ENCODE assay signal across 23 cellular contexts in the genomic region with DNA sequence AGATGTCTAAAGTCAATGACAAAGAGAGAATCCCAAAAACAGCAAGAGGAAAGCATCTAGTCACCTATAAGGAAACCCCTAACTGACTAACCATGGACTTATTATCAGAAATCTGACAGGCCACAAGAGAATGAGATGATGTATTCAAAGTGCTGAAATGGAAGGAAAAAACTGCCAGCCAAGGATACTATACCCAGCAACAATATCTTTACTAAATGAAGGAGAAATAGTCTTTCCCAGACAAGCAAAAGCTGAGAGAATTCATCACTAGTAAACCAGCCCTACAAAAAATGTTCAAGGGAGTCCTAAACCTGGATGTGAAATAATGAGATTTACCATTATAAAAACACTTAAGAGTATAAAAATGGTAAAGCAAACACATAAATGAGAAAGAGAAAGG.
DNase-seq lines count a peak whose midpoint lies in the region; ATAC-seq and TF ChIP-seq lines count a peak whose summit lies in the region.
"Had no signal": no experiment of that assay in that cellular context is flagged by ENCODE, and none has a peak within 500 bp of the region (broad histone marks: within the 10 kb centered on the region; RNA-seq: fewer than 3 reads in every experiment).

No MANE protein-coding gene starts in this region.

- no peak overlapping the region for H3K4me3 ChIP-seq in HEK293 (ENCODE audit: low read depth, low read length)
- peak overlapping the region; percentile 54 for H3K4me3 ChIP-seq in endodermal cell (ENCODE audit: low read length)
- H3K4me3 ChIP-seq: A549; BLaER1 treated with 17β-estradiol and CSF1 and Interleukin-3, amounts not matched to agents 10 nM and 100 nM; GM12878 had no signal

- H3K9me3 ChIP-seq in HEK293 (ENCODE audit: control insufficient read depth, insufficient read depth, low read depth, low read length) (no peaks in the 10 kb centered on the region), endodermal cell (ENCODE audit: control insufficient read depth, low read length) (peaks cover 37% of the 10 kb centered on the region)
- H3K9me3 ChIP-seq: A549 had no signal

- no peaks in the 10 kb centered on the region for H3K27me3 Mint-ChIP-seq in endodermal cell (ENCODE audit: insufficient read depth)
- H3K27me3 Mint-ChIP-seq: B cell; CD4-positive, alpha-beta T cell had no signal

- H3K27me3 ChIP-seq in endodermal cell (ENCODE audit: control insufficient read depth, insufficient read depth, low read length, poor library complexity, severe bottlenecking) = no peaks in the 10 kb centered on the region
- H3K27me3 ChIP-seq: BLaER1 treated with 17β-estradiol and CSF1 and Interleukin-3, amounts not matched to agents 10 nM and 100 nM had no signal

- DNase-seq in OCI-M1 (lab: John Stamatoyannopoulos, UW) (peak; percentile 2), endodermal cell (no peak), MV-4-11 (lab: John Stamatoyannopoulos, UW) (no peak), DMS 273 treated with DMSO at 0.1 percent for 48 hours (lab: John Stamatoyannopoulos, UW) (no peak)
- DNase-seq: AML-193; Caco-2; Calu3; CD4-positive, alpha-beta T cell; CD8-positive, alpha-beta T cell; DMS153; DMS53; DMS79; DND-41; EL; GDM1 had no signal

- TF ChIP-seq CTCF in HEK293 (tag by site-specific recombination; IDR thresholded peaks at IDR 0.05) = no peak
- no peak for TF ChIP-seq CTCF in endodermal cell (conservative IDR thresholded peaks at IDR 0.05)

- H3K4me1 ChIP-seq in HEK293 (ENCODE audit: control insufficient read depth, insufficient read depth, low read length) (no peaks in the 10 kb centered on the region), endodermal cell (ENCODE audit: control insufficient read depth, insufficient read depth, low read length) (peaks cover 6% of the 10 kb centered on the region)

- peaks cover 5% of the 10 kb centered on the region for H3K4me1 Mint-ChIP-seq in endodermal cell
- H3K4me1 Mint-ChIP-seq: B cell had no signal

- ATAC-seq in HG03039 (IDR thresholded peaks at IDR 0.05; ENCODE audit: unreplicated experiment) = no peak
- ATAC-seq: A549; CD8-positive, alpha-beta T cell; GM12878 had no signal

- CTCF ChIA-PET in HEK293 (lab: Yijun Ruan, JAX) = no interaction called here

- H3K4me3 Mint-ChIP-seq in endodermal cell = no peak overlapping the region
- H3K4me3 Mint-ChIP-seq: B cell; CD4-positive, alpha-beta T cell; CD8-positive, alpha-beta T cell had no signal

- no peak overlapping the region for H3K9ac ChIP-seq in endodermal cell (ENCODE audit: extremely low read depth, low read length, poor library complexity, severe bottlenecking)
- H3K9ac ChIP-seq: BLaER1 treated with 17β-estradiol and CSF1 and Interleukin-3, amounts not matched to agents 10 nM and 100 nM had no signal

- peaks cover 21% of the 10 kb centered on the region for H3K36me3 Mint-ChIP-seq in endodermal cell (ENCODE audit: low read depth)

- POLR2A ChIA-PET in HEK293 (lab: Yijun Ruan, JAX) = no interaction called here

- H3K9me3 Mint-ChIP-seq in endodermal cell = peaks cover 46% of the 10 kb centered on the region

- no peak overlapping the region for H3K27ac Mint-ChIP-seq in endodermal cell
- H3K27ac Mint-ChIP-seq: B cell; CD4-positive, alpha-beta T cell; CD8-positive, alpha-beta T cell had no signal

- no peaks in the 10 kb centered on the region for H3K36me3 ChIP-seq in HEK293 (ENCODE audit: control insufficient read depth in 2 of 2, insufficient read depth in 1 of 2, low read length in 2 of 2)
- no peaks in the 10 kb centered on the region for H3K36me3 ChIP-seq in endodermal cell (ENCODE audit: control insufficient read depth, insufficient read depth, low read length)

- H3K27ac ChIP-seq in HEK293 (ENCODE audit: extremely low read depth, low read depth, low read length) (no peak overlapping the region), endodermal cell (ENCODE audit: low read depth, low read length) (no peak overlapping the region)
- H3K27ac ChIP-seq: 22Rv1; A549; BLaER1 treated with 17β-estradiol and CSF1 and Interleukin-3, amounts not matched to agents 10 nM and 100 nM; C4-2B had no signal

TF ChIP-seq in HEK293, 187 proteins besides CTCF, POLR2A, EP300 and RAD21:
- TF ChIP-seq SETDB1 (IDR thresholded peaks at IDR 0.05; ENCODE audit: insufficient read length, low read length) = peak; percentile 90
- TF ChIP-seq ZNF621 (tag by site-specific recombination; IDR thresholded peaks at IDR 0.05) = no peak
- TF ChIP-seq ZNF510 (tag by site-specific recombination; IDR thresholded peaks at IDR 0.05; ENCODE audit: insufficient replicate concordance) = no peak
